Comparison of ENCODE assay signal across 18 cellular contexts in genomic region chr4:143234153-143234552, GRCh38. TPM values are rescaled to one million over a fixed set of nuclear protein-coding genes. Genes with fewer than 3 reads are reported as not detected.
DNase-seq lines count a peak whose midpoint lies in the region; ATAC-seq and TF ChIP-seq lines count a peak whose summit lies in the region.
"Had no signal": no experiment of that assay in that cellular context is flagged by ENCODE, and none has a peak within 500 bp of the region (broad histone marks: within the 10 kb centered on the region; RNA-seq: fewer than 3 reads in every experiment).

No MANE protein-coding gene starts in this region.

- no peak overlapping the region for H3K56ac ChIP-seq in IMR-90 (ENCODE audit: extremely low read depth, insufficient read depth, low read length)

- peak; percentile 11 for DNase-seq in AG08396 (ENCODE audit: low spot score)
- peak; percentile 2 for DNase-seq in GM04504 (ENCODE audit: low read depth)
- peak; percentile 61 for DNase-seq in IMR-90
- peak; percentile 52 for DNase-seq in fibroblast of villous mesenchyme (ENCODE audit: low read depth)
- DNase-seq in germinal center (ENCODE audit: low spot score), result no peak
- no peak for DNase-seq in right atrium auricular region (ENCODE audit: low spot score)
- no peak for DNase-seq in activated CD4-positive, alpha-beta T cell treated with anti-CD3 and anti-CD28 coated beads, Interleukin-2, amount 50 U/mL, for 1 hour
- DNase-seq: 8988T; Calu3; CD4-positive, alpha-beta memory T cell; DMS53; DND-41; Kasumi-1; KG1 had no signal

- no peak overlapping the region for H4K8ac ChIP-seq in IMR-90 (ENCODE audit: low read depth in 2 of 2, low read length in 2 of 2)

- POLR2A ChIA-PET in IMR-90 (lab: Charles Lee; ENCODE audit: unreplicated experiment), result no interaction called here

- no peak overlapping the region for H3K14ac ChIP-seq in IMR-90 (replicated peaks; ENCODE audit: low read depth, low read length)

- H3K79me1 ChIP-seq in IMR-90 (ENCODE audit: low read depth in 1 of 2, low read length in 2 of 2), result no peaks in the 10 kb centered on the region

- no peaks in the 10 kb centered on the region for H4K20me1 ChIP-seq in IMR-90 (ENCODE audit: insufficient read depth, low read length)
- H4K20me1 ChIP-seq: BLaER1 had no signal

- H2AFZ ChIP-seq in IMR-90 (replicated peaks; ENCODE audit: low read length, poor library complexity), result no peak overlapping the region

- TF ChIP-seq CTCF in IMR-90 (conservative IDR thresholded peaks at IDR 0.05; ENCODE audit: low read depth, low read length) (no peak), fibroblast of villous mesenchyme (IDR thresholded peaks at IDR 0.05; ENCODE audit: insufficient read depth, low read depth, low read length) (no peak), right atrium auricular region (IDR thresholded peaks at IDR 0.05) (no peak)

- no peak overlapping the region for H2BK15ac ChIP-seq in IMR-90 (ENCODE audit: low read depth, low read length)

- no peak overlapping the region for H4K91ac ChIP-seq in IMR-90 (ENCODE audit: insufficient read depth, low read depth, low read length)

- no peak for TF ChIP-seq POLR2A in IMR-90 (IDR thresholded peaks at IDR 0.05; ENCODE audit: low read depth, low read length)

- H2AK9ac ChIP-seq in IMR-90 (replicated peaks; ENCODE audit: low read depth, low read length, poor library complexity), result no peak overlapping the region

- no peak overlapping the region for H2BK120ac ChIP-seq in IMR-90 (ENCODE audit: low read depth, low read length)

- H3K27me3 ChIP-seq in IMR-90 (ENCODE audit: control insufficient read depth, insufficient read depth, low read length) (no peaks in the 10 kb centered on the region), right atrium auricular region (no peaks in the 10 kb centered on the region)
- H3K27me3 ChIP-seq: BLaER1 had no signal

- no peak overlapping the region for H3K18ac ChIP-seq in IMR-90 (ENCODE audit: low read depth, low read length)

- in situ Hi-C loops in IMR-90 (cut with MboI; ENCODE audit: low sequenced_read_pairs), result no loop called here

- H3K27ac ChIP-seq in IMR-90 (ENCODE audit: insufficient read depth, low read length) (no peak overlapping the region), right atrium auricular region (no peak overlapping the region)
- H3K27ac ChIP-seq: BLaER1 had no signal

- no peak overlapping the region for H3K4ac ChIP-seq in IMR-90 (ENCODE audit: low read depth, low read length)

- ATAC-seq in IMR-90 (ENCODE audit: low read depth), result peak; percentile 95
- ATAC-seq in GM18909 (IDR thresholded peaks at IDR 0.05; ENCODE audit: poor library complexity, unreplicated experiment), result no peak
- ATAC-seq: HepG2 had no signal

- H3K36me3 ChIP-seq in IMR-90 (ENCODE audit: control insufficient read depth, insufficient read depth, low read length) (no peaks in the 10 kb centered on the region), right atrium auricular region (no peaks in the 10 kb centered on the region)
- H3K36me3 ChIP-seq: BLaER1, HAP-1 had no signal

- H2BK20ac ChIP-seq in IMR-90 (ENCODE audit: low read depth, low read length), result no peak overlapping the region

- H3K4me3 ChIP-seq in IMR-90 (ENCODE audit: insufficient read depth, low read depth, low read length) (no peak overlapping the region), fibroblast of villous mesenchyme (ENCODE audit: low read depth, low read length) (no peak overlapping the region), right atrium auricular region (no peak overlapping the region)
- H3K4me3 ChIP-seq: BLaER1, HAP-1 had no signal

- no peak for TF ChIP-seq RAD21 in IMR-90 (IDR thresholded peaks at IDR 0.05; ENCODE audit: low read length)

- dilution Hi-C loops in IMR-90 (cut with HindIII; ENCODE audit: low sequenced_read_pairs, unreplicated experiment), result no loop called here

- 0 out of 2 replicates have a peak, but pooled peaks cover 3% of the 10 kb centered on the region for H3K9me1 ChIP-seq in IMR-90 (ENCODE audit: insufficient read depth, low read length)

- H2BK5ac ChIP-seq in IMR-90 (ENCODE audit: low read depth, low read length, poor library complexity, severe bottlenecking), result peak overlapping the region; percentile 57

- H3K4me1 ChIP-seq in IMR-90 (ENCODE audit: control insufficient read depth, insufficient read depth, low read length) (peaks cover 3% of the 10 kb centered on the region), right atrium auricular region (no peaks in the 10 kb centered on the region)
- H3K4me1 ChIP-seq: BLaER1, HAP-1 had no signal

- H3K9ac ChIP-seq in IMR-90 (ENCODE audit: low read depth, low read length), result no peak overlapping the region
- H3K9ac ChIP-seq: BLaER1 had no signal

- H3K9me3 ChIP-seq in IMR-90 (ENCODE audit: control insufficient read depth, insufficient read depth, low read length), result no peaks in the 10 kb centered on the region
- H3K9me3 ChIP-seq in right atrium auricular region, result no peaks in the 10 kb centered on the region
- H3K9me3 ChIP-seq: BLaER1, HAP-1 had no signal

- no peak overlapping the region for H4K5ac ChIP-seq in IMR-90 (ENCODE audit: low read depth, low read length)

- WGBS in IMR-90 (ENCODE audit: extremely low coverage in 2 of 2, insufficient read length in 1 of 2), 2 experiments, result no CpG with 5 or more reads among the region's 1 CpG

- no peak overlapping the region for H3K23ac ChIP-seq in IMR-90 (ENCODE audit: low read depth, low read length)

- no peak overlapping the region for H2AK5ac ChIP-seq in IMR-90 (ENCODE audit: low read depth, low read length)

- intact Hi-C loops in IMR-90 (cut with micrococcal nuclease), result loop anchor here (1.0 kb wide), 1 partner anchor 44 kb away; no protein-coding TSS in a partner anchor

- BruUV-seq in IMR-90 (replicated peaks; lab: Mats Ljungman, UMichigan), result no TSS peak

- no peak overlapping the region for H3K4me2 ChIP-seq in IMR-90 (ENCODE audit: low read depth, low read length)
- H3K4me2 ChIP-seq: BLaER1 had no signal

- CTCF ChIA-PET in IMR-90 (lab: Yijun Ruan, JAX), result no interaction called here

TF ChIP-seq in IMR-90, 13 proteins besides CTCF, POLR2A, EP300 and RAD21:
- TF ChIP-seq ELK1 (IDR thresholded peaks at IDR 0.05; ENCODE audit: borderline replicate concordance, low read depth, low read length) (no peak), MXI1 (IDR thresholded peaks at IDR 0.05; ENCODE audit: borderline replicate concordance, low read depth, low read length) (no peak), BHLHE40 (IDR thresholded peaks at IDR 0.05; ENCODE audit: low read depth, low read length) (no peak), RCOR1 (IDR thresholded peaks at IDR 0.05; ENCODE audit: insufficient replicate concordance, low read length) (no peak), CHD1 (IDR thresholded peaks at IDR 0.05; ENCODE audit: low read depth, low read length) (no peak), SMC3 (IDR thresholded peaks at IDR 0.05; ENCODE audit: low read depth, low read length) (no peak)

RNA-seq across cellular contexts. Expression of gene USP38, which starts 49.4 kb away (rescaled TPM):
- total RNA-seq in IMR-90 (2012; rRNA removed) (16.4 and 17.0 TPM in 2 replicates), fibroblast of villous mesenchyme (27.4 and 29.4 TPM in 2 replicates), right atrium auricular region (10 to 100 TPM; 16.2 to 20.1 TPM)
- 5.1 and 5.5 TPM in 2 replicates for polyA plus RNA-seq in IMR-90 (2012; rRNA removed)
- 3.1 and 3.7 TPM in 2 replicates for polyA plus RNA-seq in IMR-90 (2012; cell fraction: cytosol; rRNA removed)
- 3.3 and 5.5 TPM in 2 replicates for polyA plus RNA-seq in IMR-90 (2012; cell fraction: nucleus; rRNA removed; ENCODE audit: low replicate concordance)

Comparison
In these comparisons a context has a peak if more than half of its experiments do, and no peak if none do; other contexts are left out.
1. DNase-seq: peak in AG08396 (single experiment), GM04504 (single experiment), IMR-90 (single experiment) and fibroblast of villous mesenchyme (single experiment); none in germinal center (single experiment), right atrium auricular region (single experiment) and activated CD4-positive, alpha-beta T cell treated with anti-CD3 and anti-CD28 coated beads, Interleukin-2, amount 50 U/mL, for 1 hour (single experiment).